22 cellular contexts compared by ENCODE assay signal in the genomic region with DNA sequence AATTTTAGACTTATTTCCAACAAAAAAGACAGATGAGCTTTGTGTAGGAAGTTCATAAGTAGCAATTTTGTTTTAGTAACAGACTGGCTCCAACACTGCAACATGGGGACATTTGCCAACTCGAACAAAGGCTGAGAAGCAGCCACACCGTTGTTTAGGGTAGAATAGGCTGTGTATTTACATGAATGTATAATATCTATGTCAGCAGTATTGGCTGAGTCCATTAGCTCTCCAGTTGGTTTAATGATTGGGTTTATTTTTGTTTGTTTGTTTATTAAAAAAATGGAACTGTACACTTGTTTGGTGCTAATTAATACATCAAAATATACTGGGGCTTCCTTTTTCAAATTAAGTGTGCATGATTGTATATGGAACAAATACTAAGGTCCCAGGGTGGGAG. TPM values are rescaled to one million over a fixed set of nuclear protein-coding genes. Genes with fewer than 3 reads are reported as not detected.
DNase-seq lines count a peak whose midpoint lies in the region; ATAC-seq and TF ChIP-seq lines count a peak whose summit lies in the region.
"Had no signal": no experiment of that assay in that cellular context is flagged by ENCODE, and none has a peak within 500 bp of the region (broad histone marks: within the 10 kb centered on the region; RNA-seq: fewer than 3 reads in every experiment).

No MANE protein-coding gene starts in this region.

- peak overlapping the region; percentile 16 for H3K27ac ChIP-seq in ACC112 (ENCODE audit: low read depth, low read length)
- peak overlapping the region; percentile 89 for H3K27ac ChIP-seq in RWPE2 (ENCODE audit: poor library complexity, severe bottlenecking)
- H3K27ac ChIP-seq in vagina = no peak overlapping the region

- no peaks in the 10 kb centered on the region for H3K27me3 Mint-ChIP-seq in activated CD4-positive, alpha-beta T cell treated with anti-CD3 and anti-CD28 coated beads, Interleukin-2, amount 10 ng/mL, durations not matched to agents 24 days and 14 days
- H3K27me3 Mint-ChIP-seq in central memory CD8-positive, alpha-beta T cell = no peaks in the 10 kb centered on the region

- H3K9me3 ChIP-seq in RWPE2 (ENCODE audit: severe bottlenecking) (peaks cover 2% of the 10 kb centered on the region), vagina (no peaks in the 10 kb centered on the region)

- H3K36me3 ChIP-seq in ACC112 (ENCODE audit: insufficient read depth, low read length) (peaks cover 36% of the 10 kb centered on the region), RWPE2 (ENCODE audit: low read depth) (peaks cover 45% of the 10 kb centered on the region), vagina (peaks cover 11 to 19% of the 10 kb centered on the region in 2 donors)

- H3K4me1 ChIP-seq in ACC112 (ENCODE audit: control insufficient read depth, insufficient read depth, low read length, unreplicated experiment) (peaks cover 53% of the 10 kb centered on the region), RWPE2 (ENCODE audit: insufficient read depth, poor library complexity, severe bottlenecking) (peaks cover 15% of the 10 kb centered on the region), vagina (peaks cover 4% of the 10 kb centered on the region)

- H3K4me3 Mint-ChIP-seq in activated CD4-positive, alpha-beta T cell treated with anti-CD3 and anti-CD28 coated beads, Interleukin-2, amount 10 ng/mL, durations not matched to agents 24 days and 14 days = no peak overlapping the region
- no peak overlapping the region for H3K4me3 Mint-ChIP-seq in central memory CD8-positive, alpha-beta T cell
- H3K4me3 Mint-ChIP-seq: GM23338, H9 had no signal

- TF ChIP-seq CTCF in RWPE2 (IDR thresholded peaks at IDR 0.05; ENCODE audit: poor library complexity, severe bottlenecking) (no peak), vagina (IDR thresholded peaks at IDR 0.05) (no peak)

- DNase-seq in activated CD4-positive, alpha-beta T cell treated with anti-CD3 and anti-CD28 coated beads, Interleukin-2, amount 10 ng/mL, durations not matched to agents 24 days and 14 days = no peak
- no peak for DNase-seq in activated CD4-positive, alpha-beta T cell treated with anti-CD3 and anti-CD28 coated beads for 4 hours
- no peak for DNase-seq in RWPE2 (ENCODE audit: low spot score)
- DNase-seq in central memory CD8-positive, alpha-beta T cell (ENCODE audit: low spot score in 2 of 2) = no peak
- no peak for DNase-seq in OCI-M2 (lab: John Stamatoyannopoulos, UW; ENCODE audit: unreplicated experiment)
- DNase-seq in vagina (ENCODE audit: extremely low spot score in 2 of 2) = no peak
- DNase-seq: 8988T, DMS153, H9, Karpas-422, NCI-H1092, NCI-H1417 treated with DMSO at 0.1 percent for 48 hours, NCI-H1694 treated with DMSO at 0.1 percent for 48 hours, NCI-H2081, NCI-H2227 treated with DMSO at 0.1 percent for 48 hours, NCI-H526 treated with DMSO at 0.1 percent for 48 hours, RPMI8226, SHP77 treated with DMSO at 0.1 percent for 48 hours had no signal

- H3K27me3 ChIP-seq in ACC112 (ENCODE audit: insufficient read depth, low read length) = no peaks in the 10 kb centered on the region
- H3K27me3 ChIP-seq in RWPE2 (ENCODE audit: insufficient read depth, poor library complexity, severe bottlenecking) = no peaks in the 10 kb centered on the region
- no peaks in the 10 kb centered on the region for H3K27me3 ChIP-seq in vagina

- H2AFZ ChIP-seq in ACC112 (ENCODE audit: low read length, unreplicated experiment) = no peak overlapping the region
- H2AFZ ChIP-seq: GM23338 had no signal

- peak overlapping the region; percentile 43 for H3K27ac Mint-ChIP-seq in activated CD4-positive, alpha-beta T cell treated with anti-CD3 and anti-CD28 coated beads, Interleukin-2, amount 10 ng/mL, durations not matched to agents 24 days and 14 days
- H3K27ac Mint-ChIP-seq in central memory CD8-positive, alpha-beta T cell (ENCODE audit: low read depth) = peak overlapping the region; percentile 77
- H3K27ac Mint-ChIP-seq: GM23338, H9 had no signal

- TF ChIP-seq POLR2A in vagina (IDR thresholded peaks at IDR 0.05) = no peak

- intact Hi-C loops in activated CD4-positive, alpha-beta T cell treated with anti-CD3 and anti-CD28 coated beads, Interleukin-2, amount 10 ng/mL, durations not matched to agents 24 days and 14 days (cut with micrococcal nuclease) = loop anchor here (2.0 to 5.0 kb wide), 2 partner anchors 16 to 78 kb away; partner anchors contain the start of gene RLF
- intact Hi-C loops in vagina (cut with DNase I) = no loop called here

- H3K9me3 Mint-ChIP-seq in activated CD4-positive, alpha-beta T cell treated with anti-CD3 and anti-CD28 coated beads, Interleukin-2, amount 10 ng/mL, durations not matched to agents 24 days and 14 days = no peaks in the 10 kb centered on the region
- H3K9me3 Mint-ChIP-seq in central memory CD8-positive, alpha-beta T cell = no peaks in the 10 kb centered on the region
- H3K9me3 Mint-ChIP-seq: GM23338, H9 had no signal

- H3K4me3 ChIP-seq in ACC112 (ENCODE audit: low read depth, low read length) = no peak overlapping the region
- H3K4me3 ChIP-seq in RWPE2 (ENCODE audit: severe bottlenecking) = no peak overlapping the region
- no peak overlapping the region for H3K4me3 ChIP-seq in vagina
- H3K4me3 ChIP-seq: GM23338 had no signal

- ATAC-seq in RWPE2 (ENCODE audit: low read depth) (no peak), HG02678 (IDR thresholded peaks at IDR 0.05; ENCODE audit: unreplicated experiment) (no peak)
- no peak for ATAC-seq in central memory CD8-positive, alpha-beta T cell (replicated peaks; ENCODE audit: extremely low read depth, poor library complexity, severe bottlenecking)
- ATAC-seq: GM23338 had no signal

- no peaks in the 10 kb centered on the region for H3K79me2 ChIP-seq in ACC112 (ENCODE audit: control insufficient read depth, insufficient read depth, low read length, unreplicated experiment)

- peaks cover 55% of the 10 kb centered on the region for H3K4me1 Mint-ChIP-seq in activated CD4-positive, alpha-beta T cell treated with anti-CD3 and anti-CD28 coated beads, Interleukin-2, amount 10 ng/mL, durations not matched to agents 24 days and 14 days
- peaks cover 12% of the 10 kb centered on the region for H3K4me1 Mint-ChIP-seq in central memory CD8-positive, alpha-beta T cell
- H3K4me1 Mint-ChIP-seq: GM23338, H9 had no signal

- H3K36me3 Mint-ChIP-seq in activated CD4-positive, alpha-beta T cell treated with anti-CD3 and anti-CD28 coated beads, Interleukin-2, amount 10 ng/mL, durations not matched to agents 24 days and 14 days (ENCODE audit: low read depth) = peaks cover 55% of the 10 kb centered on the region
- peaks cover 23% of the 10 kb centered on the region for H3K36me3 Mint-ChIP-seq in central memory CD8-positive, alpha-beta T cell (ENCODE audit: insufficient read depth)

RNA-seq across cellular contexts. Expression of gene TMCO2, which starts 7.3 kb away (rescaled TPM):
- not detected in 2 replicates for total RNA-seq in activated CD4-positive, alpha-beta T cell treated with anti-CD3 and anti-CD28 coated beads, Interleukin-2, amount 10 ng/mL, durations not matched to agents 24 days and 14 days
- not detected for total RNA-seq in vagina
- total RNA-seq: GM23338, H9, NCI-H460 had no signal

RNA-seq across cellular contexts. Expression of gene ZMPSTE24, which starts 17.6 kb away (rescaled TPM):
- total RNA-seq in activated CD4-positive, alpha-beta T cell treated with anti-CD3 and anti-CD28 coated beads, Interleukin-2, amount 10 ng/mL, durations not matched to agents 24 days and 14 days = 50.4 and 50.8 TPM in 2 replicates
- total RNA-seq in vagina = 25.5 TPM
